In genomic region chr10:129808092-129808983, GRCh38 we compare ENCODE assay signal across 20 cellular contexts.
"Had no signal": no experiment of that assay in that cellular context is flagged by ENCODE, and none has a peak within 500 bp of the region (broad histone marks: within the 10 kb centered on the region; RNA-seq: fewer than 3 reads in every experiment).

No MANE protein-coding gene starts in this region.

- DNase-seq: colonic mucosa; effector memory CD4-positive, alpha-beta T cell; esophagus squamous epithelium; foreskin melanocyte; left ventricle myocardium superior; lower lobe of right lung; naive thymus-derived CD8-positive, alpha-beta T cell; nephron progenitor cell; right cardiac atrium; sigmoid colon; stimulated activated CD4-positive, alpha-beta T cell treated with anti-CD3 and anti-CD28 coated beads, Interleukin-2, amount 100 ng/mL, for 24 hours; stimulated activated CD4-positive, alpha-beta T cell treated with anti-CD3 and anti-CD28 coated beads, Interleukin-4, amount 100 ng/mL, for 24 hours; stimulated activated naive CD8-positive, alpha-beta T cell treated with anti-CD3 and anti-CD28 coated beads, Interleukin-15, Interleukin-2, amounts not matched to agents 100 U/mL and 50 U/mL, for 24 hours; substantia nigra; testis; tibial artery; upper lobe of left lung had no signal

- H3K4me3 Mint-ChIP-seq: dendritic cell treated with granulocyte-macrophage colony-stimulating factor and Interleukin-4, amounts not matched to agents 40 ng/mL and 50 ng/mL, for 4 days; naive thymus-derived CD8-positive, alpha-beta T cell; nephron progenitor cell; stimulated activated memory B cell treated with anti-CD40 and anti-IgM and Interleukin-4, amounts not matched to agents 10 μg/mL and 1 μg/mL and 100 μg/mL, for 72 hours had no signal

- H3K27ac Mint-ChIP-seq: dendritic cell treated with granulocyte-macrophage colony-stimulating factor and Interleukin-4, amounts not matched to agents 40 ng/mL and 50 ng/mL, for 4 days; naive thymus-derived CD8-positive, alpha-beta T cell; nephron progenitor cell; progenitor cell of endocrine pancreas; stimulated activated memory B cell treated with anti-CD40 and anti-IgM and Interleukin-4, amounts not matched to agents 10 μg/mL and 1 μg/mL and 100 μg/mL, for 72 hours had no signal

- H3K4me1 Mint-ChIP-seq: naive thymus-derived CD8-positive, alpha-beta T cell; stimulated activated memory B cell treated with anti-CD40 and anti-IgM and Interleukin-4, amounts not matched to agents 10 μg/mL and 1 μg/mL and 100 μg/mL, for 72 hours had no signal

- H3K36me3 Mint-ChIP-seq: stimulated activated memory B cell treated with anti-CD40 and anti-IgM and Interleukin-4, amounts not matched to agents 10 μg/mL and 1 μg/mL and 100 μg/mL, for 72 hours had no signal

- H3K27me3 Mint-ChIP-seq: dendritic cell treated with granulocyte-macrophage colony-stimulating factor and Interleukin-4, amounts not matched to agents 40 ng/mL and 50 ng/mL, for 4 days had no signal
